ENCODE assay signal across 14 cellular contexts in genomic region chr15:63729115-63729884, GRCh38.
DNase-seq lines count a peak whose midpoint lies in the region; ATAC-seq and TF ChIP-seq lines count a peak whose summit lies in the region.
"Had no signal": no experiment of that assay in that cellular context is flagged by ENCODE, and none has a peak within 500 bp of the region (broad histone marks: within the 10 kb centered on the region; RNA-seq: fewer than 3 reads in every experiment).

No MANE protein-coding gene starts in this region.

- ATAC-seq in CD4-positive, alpha-beta T cell (ENCODE audit: poor library complexity) = no peak
- no peak for ATAC-seq in IMR-90 (ENCODE audit: low read depth)
- peak; percentile 94 for ATAC-seq in mucosa of descending colon
- ATAC-seq in GM19455 (IDR thresholded peaks at IDR 0.05; ENCODE audit: unreplicated experiment) = no peak
- ATAC-seq in HG03565 (IDR thresholded peaks at IDR 0.05; ENCODE audit: unreplicated experiment) = no peak
- ATAC-seq: foreskin keratinocyte had no signal

- no peak for TF ChIP-seq RAD21 in IMR-90 (IDR thresholded peaks at IDR 0.05; ENCODE audit: low read length)

- in situ Hi-C loops in IMR-90 (cut with MboI; ENCODE audit: low sequenced_read_pairs) = no loop called here

- peaks cover 97% of the 10 kb centered on the region for H3K36me3 Mint-ChIP-seq in CD4-positive, alpha-beta T cell (ENCODE audit: low read depth)
- H3K36me3 Mint-ChIP-seq in activated naive CD8-positive, alpha-beta T cell = peaks cover 28% of the 10 kb centered on the region

- dilution Hi-C loops in IMR-90 (cut with HindIII; ENCODE audit: low sequenced_read_pairs, unreplicated experiment) = no loop called here

- no peaks in the 10 kb centered on the region for H4K20me1 ChIP-seq in IMR-90 (ENCODE audit: insufficient read depth, low read length)

- no peak overlapping the region for H3K4me3 Mint-ChIP-seq in CD4-positive, alpha-beta T cell
- no peak overlapping the region for H3K4me3 Mint-ChIP-seq in activated naive CD8-positive, alpha-beta T cell
- H3K4me3 Mint-ChIP-seq: neural progenitor cell had no signal

- H3K23ac ChIP-seq in IMR-90 (ENCODE audit: low read depth, low read length) = no peak overlapping the region

- H3K9me1 ChIP-seq in IMR-90 (ENCODE audit: insufficient read depth, low read length) = peaks cover 3% of the 10 kb centered on the region; the same call in 1 of the 2 replicates

- no peak for DNase-seq in CD4-positive, alpha-beta T cell
- DNase-seq in IMR-90 (peak; percentile 6), mucosa of descending colon (peak in 2 of 3 donors; percentile 43 to 49), adrenal gland (no peak)
- no peak for DNase-seq in central memory CD4-positive, alpha-beta T cell
- DNase-seq: activated gamma-delta T cell treated with Interleukin-2 at 50 U/mL for 16 hours, BE2C, DMS79 treated with DMSO at 0.1 percent for 48 hours, foreskin keratinocyte, NCI-H82 had no signal

- no peak overlapping the region for H3K4ac ChIP-seq in IMR-90 (ENCODE audit: low read depth, low read length)

- H2BK20ac ChIP-seq in IMR-90 (ENCODE audit: low read depth, low read length) = no peak overlapping the region

- H3K4me1 Mint-ChIP-seq in CD4-positive, alpha-beta T cell (ENCODE audit: low read depth) = peaks cover 20% of the 10 kb centered on the region
- H3K4me1 Mint-ChIP-seq in activated naive CD8-positive, alpha-beta T cell (ENCODE audit: low read depth) = peaks cover 14% of the 10 kb centered on the region

- TF ChIP-seq POLR2A in IMR-90 (IDR thresholded peaks at IDR 0.05; ENCODE audit: low read depth, low read length) = no peak
- TF ChIP-seq POLR2A in adrenal gland (IDR thresholded peaks at IDR 0.05) = no peak

- H3K4me1 ChIP-seq in IMR-90 (ENCODE audit: control insufficient read depth, insufficient read depth, low read length) (no peaks in the 10 kb centered on the region), mucosa of descending colon (ENCODE audit: low read depth) (no peaks in the 10 kb centered on the region), adrenal gland (replicated peaks in 1 of 2) (peaks cover 0 to 13% of the 10 kb centered on the region in 2 donors)
- H3K4me1 ChIP-seq: BE2C, foreskin keratinocyte had no signal

- POLR2A ChIA-PET in CD4-positive, alpha-beta T cell (lab: Charles Lee) = interaction anchor here (0.9 kb wide), 1 partner anchor 58 kb away, joined by 3 read pairs; no protein-coding TSS in a partner anchor
- POLR2A ChIA-PET in IMR-90 (lab: Charles Lee; ENCODE audit: unreplicated experiment) = no interaction called here

- H3K36me3 ChIP-seq in IMR-90 (ENCODE audit: control insufficient read depth, insufficient read depth, low read length) (peaks cover 21% of the 10 kb centered on the region), mucosa of descending colon (ENCODE audit: low read depth) (peaks cover 6% of the 10 kb centered on the region), adrenal gland (replicated peaks in 1 of 2) (peaks cover 0 to 56% of the 10 kb centered on the region in 2 donors)

- CTCF ChIA-PET in CD4-positive, alpha-beta T cell (lab: Charles Lee) = interaction anchor here (1.0 kb wide), 1 partner anchor 24 kb away, joined by 3 read pairs; no protein-coding TSS in a partner anchor
- CTCF ChIA-PET in IMR-90 (lab: Yijun Ruan, JAX) = no interaction called here

- H2AK5ac ChIP-seq in IMR-90 (ENCODE audit: low read depth, low read length) = no peak overlapping the region

- no peak overlapping the region for H3K56ac ChIP-seq in IMR-90 (ENCODE audit: extremely low read depth, insufficient read depth, low read length)

- BruUV-seq in IMR-90 (replicated peaks; lab: Mats Ljungman, UMichigan) = no TSS peak

- H3K4me2 ChIP-seq in IMR-90 (ENCODE audit: low read depth, low read length) = no peak overlapping the region
- H3K4me2 ChIP-seq: neural progenitor cell had no signal

- H3K4me3 ChIP-seq in IMR-90 (ENCODE audit: insufficient read depth, low read depth, low read length) (no peak overlapping the region), mucosa of descending colon (no peak overlapping the region), adrenal gland (no peak overlapping the region)
- H3K4me3 ChIP-seq: neural progenitor cell had no signal

- TF ChIP-seq CTCF in CD4-positive, alpha-beta T cell (IDR thresholded peaks at IDR 0.05) = no peak
- TF ChIP-seq CTCF in IMR-90 (conservative IDR thresholded peaks at IDR 0.05; ENCODE audit: low read depth, low read length) (no peak), mucosa of descending colon (IDR thresholded peaks at IDR 0.05) (no peak), adrenal gland (IDR thresholded peaks at IDR 0.05) (no peak)

- H3K27ac ChIP-seq in CD4-positive, alpha-beta T cell (ENCODE audit: low read depth, low read length) = no peak overlapping the region
- H3K27ac ChIP-seq in IMR-90 (ENCODE audit: insufficient read depth, low read length) (no peak overlapping the region), adrenal gland (no peak overlapping the region)
- H3K27ac ChIP-seq: foreskin keratinocyte, neural progenitor cell had no signal

- H3K79me1 ChIP-seq in IMR-90 (ENCODE audit: low read depth in 1 of 2, low read length in 2 of 2) = peaks cover 0 to 3% of the 10 kb centered on the region in 2 experiments; a peak in 1 of 4 replicates

- H3K14ac ChIP-seq in IMR-90 (replicated peaks; ENCODE audit: low read depth, low read length) = no peak overlapping the region

- no peak overlapping the region for H2AK9ac ChIP-seq in IMR-90 (replicated peaks; ENCODE audit: low read depth, low read length, poor library complexity)

- H3K27me3 Mint-ChIP-seq in CD4-positive, alpha-beta T cell = no peaks in the 10 kb centered on the region
- H3K27me3 Mint-ChIP-seq in activated naive CD8-positive, alpha-beta T cell = no peaks in the 10 kb centered on the region

- peak overlapping the region; percentile 58 for H3K27ac Mint-ChIP-seq in CD4-positive, alpha-beta T cell
- peak overlapping the region; percentile 64 for H3K27ac Mint-ChIP-seq in activated naive CD8-positive, alpha-beta T cell
- H3K27ac Mint-ChIP-seq: neural progenitor cell had no signal

- no peak overlapping the region for H4K5ac ChIP-seq in IMR-90 (ENCODE audit: low read depth, low read length)

- intact Hi-C loops in CD4-positive, alpha-beta T cell (cut with DNase I, micrococcal nuclease) = loop anchor here in 1 of 2 experiments (5.0 kb wide), 1 partner anchor 52 kb away; no protein-coding TSS in a partner anchor
- intact Hi-C loops in IMR-90 (cut with micrococcal nuclease) = no loop called here
- intact Hi-C loops in mucosa of descending colon (cut with DNase I, micrococcal nuclease) = no loop called here
- intact Hi-C loops in adrenal gland (cut with DNase I) = no loop called here

- H2BK5ac ChIP-seq in IMR-90 (ENCODE audit: low read depth, low read length, poor library complexity, severe bottlenecking) = no peak overlapping the region

- WGBS in IMR-90 (ENCODE audit: extremely low coverage in 2 of 2, insufficient read length in 1 of 2), 2 experiments = no CpG with 5 or more reads among the region's 4 CpGs
- WGBS in adrenal gland, 4 donors = 66 to 82% (median 76%) methylated on average over 2 to 4 of the region's 4 CpGs

- no peak overlapping the region for H2BK15ac ChIP-seq in IMR-90 (ENCODE audit: low read depth, low read length)

- no peaks in the 10 kb centered on the region for H3K9me3 Mint-ChIP-seq in CD4-positive, alpha-beta T cell
- no peaks in the 10 kb centered on the region for H3K9me3 Mint-ChIP-seq in activated naive CD8-positive, alpha-beta T cell (ENCODE audit: low read depth)
- H3K9me3 Mint-ChIP-seq: neural progenitor cell had no signal

- no peaks in the 10 kb centered on the region for H3K27me3 ChIP-seq in CD4-positive, alpha-beta T cell (ENCODE audit: control insufficient read depth, insufficient read depth, low read length)
- H3K27me3 ChIP-seq in IMR-90 (ENCODE audit: control insufficient read depth, insufficient read depth, low read length) (no peaks in the 10 kb centered on the region), adrenal gland (no peaks in the 10 kb centered on the region)
- H3K27me3 ChIP-seq: BE2C, foreskin keratinocyte, neural progenitor cell had no signal

- H2AFZ ChIP-seq in IMR-90 (replicated peaks; ENCODE audit: low read length, poor library complexity) = no peak overlapping the region
- H2AFZ ChIP-seq: neural progenitor cell had no signal

- no peak overlapping the region for H4K91ac ChIP-seq in IMR-90 (ENCODE audit: insufficient read depth, low read depth, low read length)

- H4K8ac ChIP-seq in IMR-90 (ENCODE audit: low read depth in 2 of 2, low read length in 2 of 2) = no peak overlapping the region

- H2BK120ac ChIP-seq in IMR-90 (ENCODE audit: low read depth, low read length) = no peak overlapping the region

- no peak overlapping the region for H3K9ac ChIP-seq in IMR-90 (ENCODE audit: low read depth, low read length)
- H3K9ac ChIP-seq: neural progenitor cell had no signal

- no peaks in the 10 kb centered on the region for H3K9me3 ChIP-seq in CD4-positive, alpha-beta T cell (ENCODE audit: control insufficient read depth, low read length)
- H3K9me3 ChIP-seq in IMR-90 (ENCODE audit: control insufficient read depth, insufficient read depth, low read length) (no peaks in the 10 kb centered on the region), mucosa of descending colon (no peaks in the 10 kb centered on the region), adrenal gland (replicated peaks in 1 of 3) (no peaks in the 10 kb centered on the region)
- H3K9me3 ChIP-seq: BE2C had no signal

- no peak overlapping the region for H3K18ac ChIP-seq in IMR-90 (ENCODE audit: low read depth, low read length)

TF ChIP-seq in IMR-90, 13 proteins besides CTCF, POLR2A, EP300 and RAD21:
- TF ChIP-seq CHD1 (IDR thresholded peaks at IDR 0.05; ENCODE audit: low read depth, low read length) (no peak), NFE2L2 (IDR thresholded peaks at IDR 0.05; ENCODE audit: low read depth, low read length) (no peak), BHLHE40 (IDR thresholded peaks at IDR 0.05; ENCODE audit: low read depth, low read length) (no peak), RFX5 (IDR thresholded peaks at IDR 0.05; ENCODE audit: low read depth, low read length) (no peak), MAZ (IDR thresholded peaks at IDR 0.05; ENCODE audit: borderline replicate concordance, low read depth, low read length) (no peak), ELK1 (IDR thresholded peaks at IDR 0.05; ENCODE audit: borderline replicate concordance, low read depth, low read length) (no peak)

Comparison
In these comparisons a context has a peak if more than half of its experiments do, and no peak if none do; other contexts are left out.
1. DNase-seq: peak in IMR-90 (single experiment) and mucosa of descending colon (2 of 3); none in CD4-positive, alpha-beta T cell (0 of 10), adrenal gland (0 of 7) and central memory CD4-positive, alpha-beta T cell (single experiment).